In the genomic region with DNA sequence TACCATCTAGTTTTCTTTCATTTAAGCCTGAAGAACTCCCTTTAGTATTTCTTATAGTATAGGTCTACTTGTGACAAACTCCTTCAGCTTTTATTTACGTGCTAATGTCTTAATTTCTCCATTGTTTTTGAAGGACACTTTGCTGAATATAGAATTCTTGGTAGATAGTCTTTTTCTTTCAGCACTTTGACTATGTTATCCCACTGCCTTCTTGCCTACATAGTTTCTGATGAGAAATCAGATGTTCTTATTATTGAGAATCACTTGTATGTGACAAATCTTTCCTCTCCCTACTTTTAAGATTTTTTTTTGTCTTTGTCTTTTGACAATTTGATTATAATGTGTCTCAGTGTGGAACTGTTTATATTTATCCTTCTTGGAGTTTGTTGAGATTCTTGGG, we compare ENCODE assay signal across 25 cellular contexts.
"Had no signal": no experiment of that assay in that cellular context is flagged by ENCODE, and none has a peak within 500 bp of the region (broad histone marks: within the 10 kb centered on the region; RNA-seq: fewer than 3 reads in every experiment).

No MANE protein-coding gene starts in this region.

- H3K4me1 ChIP-seq: prostate gland, right atrium auricular region, sigmoid colon had no signal

- H3K27me3 ChIP-seq: esophagus squamous epithelium, heart right ventricle, left lung, right atrium auricular region, sigmoid colon, stomach, thyroid gland, vagina had no signal

- H3K27ac ChIP-seq: esophagus squamous epithelium, heart right ventricle, left lung, prostate gland, right atrium auricular region, sigmoid colon, stomach, thyroid gland, vagina had no signal

- H3K9me3 ChIP-seq: prostate gland, thyroid gland had no signal

- ATAC-seq: effector memory CD8-positive, alpha-beta T cell; heart right ventricle; left cardiac atrium; left lung; naive thymus-derived CD8-positive, alpha-beta T cell; stimulated activated effector memory CD8-positive, alpha-beta T cell treated with anti-CD3 and anti-CD28 coated beads, Interleukin-12 subunit alpha, Interleukin-12 subunit beta, amount 100 ng/mL, for 72 hours had no signal

- H3K4me3 ChIP-seq: esophagus squamous epithelium, heart right ventricle, left lung, prostate gland, right atrium auricular region, sigmoid colon, stomach, thyroid gland, vagina had no signal

- DNase-seq: effector memory CD8-positive, alpha-beta T cell; esophagus squamous epithelium; foreskin melanocyte; glutamatergic neuron; heart right ventricle; hippocampal formation; left cardiac atrium; left lung; mesenchymal stem cell; naive thymus-derived CD8-positive, alpha-beta T cell; nephron progenitor cell; nucleus accumbens; sigmoid colon; stimulated activated CD4-positive, alpha-beta T cell treated with anti-CD3 and anti-CD28 coated beads, Interleukin-2, amount 100 ng/mL, for 24 hours; stimulated activated CD4-positive, alpha-beta T cell treated with anti-CD3 and anti-CD28 coated beads, Interleukin-4, amount 100 ng/mL, for 24 hours; stimulated activated naive CD4-positive, alpha-beta T cell treated with Interleukin-2 at 50 U/mL for 16 hours; stomach; thyroid gland; trophoblast cell had no signal

- FAIRE-seq: endometrium, islet of Langerhans had no signal

- H3K36me3 ChIP-seq: esophagus squamous epithelium, heart right ventricle, left lung, prostate gland, right atrium auricular region, sigmoid colon, stomach, thyroid gland, vagina had no signal
